ENCODE assay signal across 14 cellular contexts in the genomic region with DNA sequence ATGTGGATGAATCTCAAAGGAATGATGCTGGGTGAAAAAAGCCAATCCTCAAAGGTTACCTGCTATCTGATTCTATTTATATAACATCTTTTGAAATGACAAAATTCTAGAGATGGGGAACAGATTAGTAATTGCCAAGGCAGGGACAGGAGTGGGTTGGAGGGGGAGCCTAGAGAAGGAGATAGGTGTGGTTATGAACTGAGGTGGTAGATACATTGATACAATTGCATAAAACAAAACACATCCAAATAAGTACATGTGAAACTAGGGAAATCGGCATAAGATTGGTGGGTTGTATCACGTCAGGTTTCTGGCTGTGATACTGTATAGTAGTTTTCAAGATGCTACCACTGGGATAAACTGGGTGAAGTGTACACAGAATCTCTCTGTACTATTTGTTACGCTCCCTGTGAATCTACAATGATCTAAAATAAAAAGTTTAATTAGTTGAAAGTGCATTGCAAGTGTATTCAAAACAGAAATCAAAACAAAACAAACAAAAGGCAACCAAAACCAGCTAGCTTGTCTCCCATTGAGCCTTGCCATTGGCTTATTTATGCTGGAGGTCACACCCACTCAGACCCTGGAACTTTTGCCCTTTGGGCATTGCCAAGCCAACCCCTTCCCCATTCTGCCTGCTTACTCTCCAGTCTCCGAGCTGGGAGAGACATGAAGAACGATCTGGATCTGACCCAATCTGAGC. TPM values are rescaled to one million over a fixed set of nuclear protein-coding genes. Genes with fewer than 3 reads are reported as not detected.
DNase-seq lines count a peak whose midpoint lies in the region; ATAC-seq and TF ChIP-seq lines count a peak whose summit lies in the region.
"Had no signal": no experiment of that assay in that cellular context is flagged by ENCODE, and none has a peak within 500 bp of the region (broad histone marks: within the 10 kb centered on the region; RNA-seq: fewer than 3 reads in every experiment).

No MANE protein-coding gene starts in this region.

- no peak overlapping the region for H3K9ac ChIP-seq in SU-DHL-6 (ENCODE audit: low read length)

- intact Hi-C loops in CD14-positive monocyte (cut with micrococcal nuclease): no loop called here

- peaks cover 76% of the 10 kb centered on the region for H3K4me1 Mint-ChIP-seq in activated naive CD8-positive, alpha-beta T cell treated with anti-CD3 and anti-CD28 coated beads, Interleukin-2, amount 50 U/mL, for 24 hours
- peaks cover 61% of the 10 kb centered on the region for H3K4me1 Mint-ChIP-seq in stimulated activated effector memory CD8-positive, alpha-beta T cell treated with anti-CD3 and anti-CD28 coated beads, Interleukin-12 subunit alpha, Interleukin-12 subunit beta, amount 100 ng/mL, for 72 hours
- peaks cover 7% of the 10 kb centered on the region for H3K4me1 Mint-ChIP-seq in CD14-positive monocyte

- H3K27me3 ChIP-seq in SU-DHL-6 (ENCODE audit: low read length): no peaks in the 10 kb centered on the region
- H3K27me3 ChIP-seq: MG63, pancreas, tibial nerve had no signal

- H3K36me3 Mint-ChIP-seq in activated naive CD8-positive, alpha-beta T cell treated with anti-CD3 and anti-CD28 coated beads, Interleukin-2, amount 50 U/mL, for 24 hours (ENCODE audit: low read depth): peaks cover 66% of the 10 kb centered on the region
- H3K36me3 Mint-ChIP-seq in stimulated activated effector memory CD8-positive, alpha-beta T cell treated with anti-CD3 and anti-CD28 coated beads, Interleukin-12 subunit alpha, Interleukin-12 subunit beta, amount 100 ng/mL, for 72 hours: peaks cover 93% of the 10 kb centered on the region
- H3K36me3 Mint-ChIP-seq in CD14-positive monocyte: peaks cover 5 to 26% of the 10 kb centered on the region in 2 donors

- H3K36me3 ChIP-seq in SU-DHL-6 (ENCODE audit: low read length): peaks cover 10% of the 10 kb centered on the region
- H3K36me3 ChIP-seq: MG63, pancreas, tibial nerve had no signal

- H3F3A ChIP-seq in SU-DHL-6 (ENCODE audit: insufficient read depth): peaks cover 17% of the 10 kb centered on the region; the same call in 1 of the 2 replicates

- no peak overlapping the region for H3K4me2 ChIP-seq in SU-DHL-6 (ENCODE audit: low read depth, low read length, poor library complexity, severe bottlenecking)

- no peaks in the 10 kb centered on the region for H3K27me3 Mint-ChIP-seq in activated naive CD8-positive, alpha-beta T cell treated with anti-CD3 and anti-CD28 coated beads, Interleukin-2, amount 50 U/mL, for 24 hours
- peaks cover 0 to 4% (median 0%) of the 10 kb centered on the region in 3 donors for H3K27me3 Mint-ChIP-seq in CD14-positive monocyte (ENCODE audit: low read depth in 3 of 3)

- no peaks in the 10 kb centered on the region for H3K9me2 ChIP-seq in SU-DHL-6 (replicated peaks; ENCODE audit: insufficient read depth, low read length)

- TF ChIP-seq POLR2A in GM18505 (IDR thresholded peaks at IDR 0.05; ENCODE audit: borderline replicate concordance, extremely low read depth, insufficient read depth, insufficient read length): no peak

- H3K79me2 ChIP-seq in SU-DHL-6 (ENCODE audit: insufficient read depth, low read length): peaks cover 92% of the 10 kb centered on the region

- no peak for TF ChIP-seq CTCF in SU-DHL-6 (IDR thresholded peaks at IDR 0.05; ENCODE audit: insufficient read depth, low read length, poor library complexity, severe bottlenecking)
- no peak for TF ChIP-seq CTCF in CD14-positive monocyte (IDR thresholded peaks at IDR 0.05)

- no peak overlapping the region for H2AFZ ChIP-seq in SU-DHL-6 (ENCODE audit: low read depth, low read length, severe bottlenecking)

- H3K9me3 Mint-ChIP-seq in activated naive CD8-positive, alpha-beta T cell treated with anti-CD3 and anti-CD28 coated beads, Interleukin-2, amount 50 U/mL, for 24 hours: peaks cover 5% of the 10 kb centered on the region
- no peaks in the 10 kb centered on the region for H3K9me3 Mint-ChIP-seq in stimulated activated effector memory CD8-positive, alpha-beta T cell treated with anti-CD3 and anti-CD28 coated beads, Interleukin-12 subunit alpha, Interleukin-12 subunit beta, amount 100 ng/mL, for 72 hours
- H3K9me3 Mint-ChIP-seq in CD14-positive monocyte: no peaks in the 10 kb centered on the region

- DNase-seq in activated T-cell treated with anti-CD3 and anti-CD28 coated beads for 24 hours (ENCODE audit: low read depth) (peak; percentile 30), activated T-cell treated with anti-CD3 and anti-CD28 coated beads for 4 hours (no peak), CD14-positive monocyte (ENCODE audit: low spot score) (no peak), NCI-H82 treated with DMSO at 0.1 percent for 48 hours (lab: John Stamatoyannopoulos, UW; ENCODE audit: unreplicated experiment) (no peak)
- DNase-seq in activated naive CD8-positive, alpha-beta T cell treated with anti-CD3 and anti-CD28 coated beads, Interleukin-2, amount 50 U/mL, for 24 hours: no peak
- no peak for DNase-seq in stimulated activated effector memory CD8-positive, alpha-beta T cell treated with anti-CD3 and anti-CD28 coated beads, Interleukin-12 subunit alpha, Interleukin-12 subunit beta, amount 100 ng/mL, for 72 hours (ENCODE audit: low spot score in 2 of 2)
- DNase-seq: ACHN, DMS 273 treated with DMSO at 0.1 percent for 48 hours, MG63, NCI-H2081 treated with DMSO at 0.1 percent for 48 hours, pancreas had no signal

- H3K4me3 Mint-ChIP-seq in activated naive CD8-positive, alpha-beta T cell treated with anti-CD3 and anti-CD28 coated beads, Interleukin-2, amount 50 U/mL, for 24 hours: peak overlapping the region; percentile 30
- peak overlapping the region; percentile 6 for H3K4me3 Mint-ChIP-seq in stimulated activated effector memory CD8-positive, alpha-beta T cell treated with anti-CD3 and anti-CD28 coated beads, Interleukin-12 subunit alpha, Interleukin-12 subunit beta, amount 100 ng/mL, for 72 hours
- no peak overlapping the region for H3K4me3 Mint-ChIP-seq in CD14-positive monocyte

- no peak overlapping the region for H3K4me3 ChIP-seq in SU-DHL-6 (ENCODE audit: insufficient read depth, low read length, poor library complexity, severe bottlenecking)
- H3K4me3 ChIP-seq: MG63, pancreas, tibial nerve had no signal

- no peaks in the 10 kb centered on the region for H3K9me3 ChIP-seq in SU-DHL-6 (ENCODE audit: insufficient read depth, low read length)
- H3K9me3 ChIP-seq: MG63, pancreas, tibial nerve had no signal

- peak; percentile 86 for ATAC-seq in activated naive CD8-positive, alpha-beta T cell treated with anti-CD3 and anti-CD28 coated beads, Interleukin-2, amount 50 U/mL, for 24 hours
- peak; percentile 86 for ATAC-seq in stimulated activated effector memory CD8-positive, alpha-beta T cell treated with anti-CD3 and anti-CD28 coated beads, Interleukin-12 subunit alpha, Interleukin-12 subunit beta, amount 100 ng/mL, for 72 hours
- ATAC-seq in GM18505 (IDR thresholded peaks at IDR 0.05; ENCODE audit: unreplicated experiment): no peak
- ATAC-seq: pancreas had no signal

- H4K20me1 ChIP-seq in SU-DHL-6 (ENCODE audit: low read depth, low read length): 0 out of 2 replicates have a peak, but pooled peaks cover 3% of the 10 kb centered on the region

- peak overlapping the region; percentile 1; the same call in 1 of the 2 replicates for H3K27ac ChIP-seq in SU-DHL-6 (ENCODE audit: low read depth, low read length)
- H3K27ac ChIP-seq: pancreas had no signal

- H3K27ac Mint-ChIP-seq in activated naive CD8-positive, alpha-beta T cell treated with anti-CD3 and anti-CD28 coated beads, Interleukin-2, amount 50 U/mL, for 24 hours: peak overlapping the region; percentile 88
- peak overlapping the region; percentile 90 for H3K27ac Mint-ChIP-seq in stimulated activated effector memory CD8-positive, alpha-beta T cell treated with anti-CD3 and anti-CD28 coated beads, Interleukin-12 subunit alpha, Interleukin-12 subunit beta, amount 100 ng/mL, for 72 hours
- no peak overlapping the region for H3K27ac Mint-ChIP-seq in CD14-positive monocyte

RNA-seq across cellular contexts. Expression of a gene that starts 27.8 kb away (rescaled TPM):
- polyA plus RNA-seq in CD14-positive monocyte: 1 to 10 TPM; 1.1 to 1.4 TPM

Comparison
In these comparisons a context has a peak if more than half of its experiments do, and no peak if none do; other contexts are left out.
1. H3K27ac Mint-ChIP-seq: peak in activated naive CD8-positive, alpha-beta T cell treated with anti-CD3 and anti-CD28 coated beads, Interleukin-2, amount 50 U/mL, for 24 hours (single experiment) and stimulated activated effector memory CD8-positive, alpha-beta T cell treated with anti-CD3 and anti-CD28 coated beads, Interleukin-12 subunit alpha, Interleukin-12 subunit beta, amount 100 ng/mL, for 72 hours (single experiment); none in CD14-positive monocyte (0 of 7).
2. H3K4me3 Mint-ChIP-seq: peak in activated naive CD8-positive, alpha-beta T cell treated with anti-CD3 and anti-CD28 coated beads, Interleukin-2, amount 50 U/mL, for 24 hours (single experiment) and stimulated activated effector memory CD8-positive, alpha-beta T cell treated with anti-CD3 and anti-CD28 coated beads, Interleukin-12 subunit alpha, Interleukin-12 subunit beta, amount 100 ng/mL, for 72 hours (single experiment); none in CD14-positive monocyte (0 of 2).